ENCODE assay signal across 10 cellular contexts in genomic region chr10:100183482-100183881, GRCh38. TPM values are rescaled to one million over a fixed set of nuclear protein-coding genes. Genes with fewer than 3 reads are reported as not detected.
DNase-seq lines count a peak whose midpoint lies in the region; ATAC-seq and TF ChIP-seq lines count a peak whose summit lies in the region.
"Had no signal": no experiment of that assay in that cellular context is flagged by ENCODE, and none has a peak within 500 bp of the region (broad histone marks: within the 10 kb centered on the region; RNA-seq: fewer than 3 reads in every experiment).

No MANE protein-coding gene starts in this region.

- H3K9ac ChIP-seq in trophoblast cell (ENCODE audit: low read length), result no peak overlapping the region
- H3K9ac ChIP-seq: parathyroid adenoma had no signal

- H2AK5ac ChIP-seq in trophoblast cell (ENCODE audit: low read length), result no peak overlapping the region

- no peaks in the 10 kb centered on the region for H3K9me3 ChIP-seq in trophoblast cell (ENCODE audit: insufficient read depth, low read depth, low read length)
- no peaks in the 10 kb centered on the region for H3K9me3 ChIP-seq in left ventricle myocardium inferior (replicated peaks)

- no peaks in the 10 kb centered on the region for H3K27me3 ChIP-seq in trophoblast cell (ENCODE audit: insufficient read depth, low read length)
- H3K27me3 ChIP-seq in left ventricle myocardium inferior (ENCODE audit: low read depth), result no peaks in the 10 kb centered on the region

- no peak overlapping the region for H2AFZ ChIP-seq in trophoblast cell (ENCODE audit: insufficient read depth, low read length, poor library complexity)
- H2AFZ ChIP-seq: parathyroid adenoma had no signal

- no peaks in the 10 kb centered on the region for H3K9me3 Mint-ChIP-seq in stimulated activated naive B cell treated with anti-CD40 and anti-IgM and Interleukin-4, amounts not matched to agents 10 μg/mL and 1 μg/mL and 100 μg/mL, for 72 hours
- H3K9me3 Mint-ChIP-seq: activated naive CD8-positive, alpha-beta T cell treated with anti-CD3 and anti-CD28 coated beads, Interleukin-2, amount 10 ng/mL, durations not matched to agents 7 days and 5 days had no signal

- no CpG with 5 or more reads among the region's 3 CpGs for WGBS in trophoblast cell (ENCODE audit: extremely low coverage, insufficient coverage, insufficient read length)

- H2BK5ac ChIP-seq in trophoblast cell (ENCODE audit: low read depth, low read length, poor library complexity), result no peak overlapping the region

- H3K18ac ChIP-seq in trophoblast cell (ENCODE audit: low read length), result no peak overlapping the region

- peaks cover 10% of the 10 kb centered on the region for H3K79me1 ChIP-seq in trophoblast cell (ENCODE audit: low read length)

- H3K4me2 ChIP-seq in trophoblast cell (ENCODE audit: low read length), result no peak overlapping the region

- no peak overlapping the region for H3K27ac ChIP-seq in trophoblast cell (ENCODE audit: low read depth, low read length)
- no peak overlapping the region for H3K27ac ChIP-seq in left ventricle myocardium inferior (replicated peaks)
- H3K27ac ChIP-seq: parathyroid adenoma had no signal

- no peaks in the 10 kb centered on the region for H3K27me3 Mint-ChIP-seq in stimulated activated naive B cell treated with anti-CD40 and anti-IgM and Interleukin-4, amounts not matched to agents 10 μg/mL and 1 μg/mL and 100 μg/mL, for 72 hours
- H3K27me3 Mint-ChIP-seq: activated naive CD8-positive, alpha-beta T cell treated with anti-CD3 and anti-CD28 coated beads, Interleukin-2, amount 10 ng/mL, durations not matched to agents 7 days and 5 days had no signal

- H3K4me1 ChIP-seq in trophoblast cell (ENCODE audit: control insufficient read depth in 1 of 2, insufficient read depth in 2 of 2, low read length in 2 of 2), result peaks cover 6 to 7% of the 10 kb centered on the region in 2 experiments
- H3K4me1 ChIP-seq in left ventricle myocardium inferior, result peaks cover 51% of the 10 kb centered on the region

- H3K4ac ChIP-seq in trophoblast cell (ENCODE audit: low read depth, low read length), result no peak overlapping the region

- no peak overlapping the region for H3K4me3 ChIP-seq in choroid plexus epithelial cell (ENCODE audit: low read depth, low read length)
- H3K4me3 ChIP-seq in trophoblast cell (ENCODE audit: low read depth, low read length), result no peak overlapping the region
- no peak overlapping the region for H3K4me3 ChIP-seq in left ventricle myocardium inferior

- no peak overlapping the region for H4K8ac ChIP-seq in trophoblast cell (ENCODE audit: low read depth, low read length)

- no peak overlapping the region for H3K27ac Mint-ChIP-seq in stimulated activated naive B cell treated with anti-CD40 and anti-IgM and Interleukin-4, amounts not matched to agents 10 μg/mL and 1 μg/mL and 100 μg/mL, for 72 hours
- H3K27ac Mint-ChIP-seq: activated naive CD8-positive, alpha-beta T cell treated with anti-CD3 and anti-CD28 coated beads, Interleukin-2, amount 10 ng/mL, durations not matched to agents 7 days and 5 days had no signal

- ATAC-seq in stimulated activated naive B cell treated with anti-CD40 and anti-IgM and Interleukin-4, amounts not matched to agents 10 μg/mL and 1 μg/mL and 100 μg/mL, for 72 hours (replicated peaks), result no peak

- H4K91ac ChIP-seq in trophoblast cell (ENCODE audit: low read depth, low read length), result no peak overlapping the region

- no peak overlapping the region for H3K23ac ChIP-seq in trophoblast cell (ENCODE audit: low read length)

- peaks cover 7% of the 10 kb centered on the region for H3K79me2 ChIP-seq in trophoblast cell (ENCODE audit: control insufficient read depth, insufficient read depth, low read length, poor library complexity)

- H2BK120ac ChIP-seq in trophoblast cell (ENCODE audit: insufficient read depth, low read length, poor library complexity), result no peak overlapping the region

- no peak overlapping the region for H3K14ac ChIP-seq in trophoblast cell (ENCODE audit: low read length)

- H3K4me1 Mint-ChIP-seq in stimulated activated naive B cell treated with anti-CD40 and anti-IgM and Interleukin-4, amounts not matched to agents 10 μg/mL and 1 μg/mL and 100 μg/mL, for 72 hours, result peaks cover 27 to 62% of the 10 kb centered on the region in 2 donors

- no peak for TF ChIP-seq CTCF in choroid plexus epithelial cell (conservative IDR thresholded peaks at IDR 0.05; ENCODE audit: low read depth, low read length)
- no peak for TF ChIP-seq CTCF in left ventricle myocardium inferior (IDR thresholded peaks at IDR 0.05; ENCODE audit: borderline replicate concordance)

- H3K36me3 ChIP-seq in trophoblast cell (ENCODE audit: control insufficient read depth in 1 of 2, insufficient read depth in 2 of 2, low read length in 2 of 2), result no peaks in the 10 kb centered on the region
- H3K36me3 ChIP-seq in left ventricle myocardium inferior, result peaks cover 40% of the 10 kb centered on the region

- no peak overlapping the region for H4K12ac ChIP-seq in trophoblast cell (ENCODE audit: low read depth, low read length)

- DNase-seq in HPDE6-E6E7 (ENCODE audit: extremely low spot score) (peak; percentile 32), NOMO-1 treated with dmso at 0.1 percent for 144 hours (lab: John Stamatoyannopoulos, UW; ENCODE audit: unreplicated experiment) (peak; percentile 88), choroid plexus epithelial cell (ENCODE audit: low read depth) (peak; percentile 46), trophoblast cell (peak; percentile 80 to 95), putamen (ENCODE audit: low spot score) (no peak), LoVo (ENCODE audit: low spot score) (no peak), left ventricle myocardium inferior (no peak)
- DNase-seq in stimulated activated naive B cell treated with anti-CD40 and anti-IgM and Interleukin-4, amounts not matched to agents 10 μg/mL and 1 μg/mL and 100 μg/mL, for 72 hours, result no peak
- DNase-seq: activated naive CD8-positive, alpha-beta T cell treated with anti-CD3 and anti-CD28 coated beads, Interleukin-2, amount 10 ng/mL, durations not matched to agents 7 days and 5 days had no signal

- H3K4me3 Mint-ChIP-seq in stimulated activated naive B cell treated with anti-CD40 and anti-IgM and Interleukin-4, amounts not matched to agents 10 μg/mL and 1 μg/mL and 100 μg/mL, for 72 hours, result no peak overlapping the region

- intact Hi-C loops in left ventricle myocardium inferior (cut with micrococcal nuclease), result no loop called here

- H3K36me3 Mint-ChIP-seq in stimulated activated naive B cell treated with anti-CD40 and anti-IgM and Interleukin-4, amounts not matched to agents 10 μg/mL and 1 μg/mL and 100 μg/mL, for 72 hours, result peaks cover 31 to 40% of the 10 kb centered on the region in 2 donors

- no peak overlapping the region for H2BK12ac ChIP-seq in trophoblast cell (ENCODE audit: low read length)

RNA-seq across cellular contexts. Expression of gene ERLIN1, which starts 2.3 kb away (rescaled TPM):
- 37.1 and 37.9 TPM in 2 replicates for polyA plus RNA-seq in trophoblast cell (2013)
- 8.3 TPM for total RNA-seq in left ventricle myocardium inferior

RNA-seq across cellular contexts. Expression of gene CHUK, which starts 45.9 kb away (rescaled TPM):
- 12.7 and 12.8 TPM in 2 replicates for polyA plus RNA-seq in trophoblast cell (2013)
- total RNA-seq in left ventricle myocardium inferior, result 11.0 TPM

Comparison
In these comparisons a context has a peak if more than half of its experiments do, and no peak if none do; other contexts are left out.
1. DNase-seq: peak in HPDE6-E6E7 (single experiment), NOMO-1 treated with dmso at 0.1 percent for 144 hours (single experiment), choroid plexus epithelial cell (single experiment) and trophoblast cell (2 of 2); none in putamen (single experiment), stimulated activated naive B cell treated with anti-CD40 and anti-IgM and Interleukin-4, amounts not matched to agents 10 μg/mL and 1 μg/mL and 100 μg/mL, for 72 hours (single experiment), LoVo (single experiment) and left ventricle myocardium inferior (single experiment).